ENCODE assay signal across 1 cellular context in the genomic region with DNA sequence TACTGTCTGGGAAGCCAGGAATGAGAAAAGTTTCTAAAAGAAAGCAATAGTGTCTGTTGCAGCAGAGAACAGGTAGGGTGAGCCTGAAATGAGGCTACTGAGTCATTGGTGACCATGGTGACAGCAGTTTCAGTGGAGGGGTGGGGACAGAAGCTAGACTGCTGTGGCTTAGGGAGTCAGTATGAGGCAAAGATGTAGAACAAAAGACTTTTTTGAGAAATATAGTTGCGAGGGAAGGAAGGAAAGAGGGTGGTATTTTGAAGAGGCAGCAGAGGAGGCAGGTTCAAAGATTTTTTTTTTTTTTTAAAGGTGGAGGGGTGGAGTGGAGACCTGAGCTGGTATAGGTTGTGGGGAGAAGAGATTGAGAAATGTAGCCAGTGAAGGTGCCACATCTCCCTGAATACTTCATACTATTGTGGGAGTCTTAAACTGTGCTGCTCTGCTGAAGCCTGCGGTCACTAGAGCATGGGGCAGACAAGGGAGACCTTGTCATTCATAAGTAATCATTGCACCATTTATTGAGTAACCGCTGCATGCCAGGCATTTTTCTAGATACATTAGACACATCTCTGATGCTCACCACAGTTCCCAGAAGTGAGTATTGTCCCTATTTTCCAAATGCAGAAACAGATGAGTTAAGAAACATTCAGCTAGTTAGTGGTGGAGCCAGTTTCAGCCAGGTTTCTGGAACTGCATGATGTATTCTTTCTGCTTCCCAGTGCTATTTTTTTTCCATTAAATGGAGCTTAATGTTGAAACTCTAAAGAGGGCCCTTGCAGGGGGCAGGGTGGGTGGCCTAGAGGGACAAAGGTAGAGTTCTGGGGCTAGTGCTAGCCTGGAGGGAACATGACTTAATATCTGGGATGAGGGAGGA.
TF ChIP-seq lines count a peak whose summit lies in the region.

No MANE protein-coding gene starts in this region.

TF ChIP-seq in GM12878, 131 proteins besides CTCF, POLR2A, EP300 and RAD21 (continued from another document):
- TF ChIP-seq, protein P1, sequence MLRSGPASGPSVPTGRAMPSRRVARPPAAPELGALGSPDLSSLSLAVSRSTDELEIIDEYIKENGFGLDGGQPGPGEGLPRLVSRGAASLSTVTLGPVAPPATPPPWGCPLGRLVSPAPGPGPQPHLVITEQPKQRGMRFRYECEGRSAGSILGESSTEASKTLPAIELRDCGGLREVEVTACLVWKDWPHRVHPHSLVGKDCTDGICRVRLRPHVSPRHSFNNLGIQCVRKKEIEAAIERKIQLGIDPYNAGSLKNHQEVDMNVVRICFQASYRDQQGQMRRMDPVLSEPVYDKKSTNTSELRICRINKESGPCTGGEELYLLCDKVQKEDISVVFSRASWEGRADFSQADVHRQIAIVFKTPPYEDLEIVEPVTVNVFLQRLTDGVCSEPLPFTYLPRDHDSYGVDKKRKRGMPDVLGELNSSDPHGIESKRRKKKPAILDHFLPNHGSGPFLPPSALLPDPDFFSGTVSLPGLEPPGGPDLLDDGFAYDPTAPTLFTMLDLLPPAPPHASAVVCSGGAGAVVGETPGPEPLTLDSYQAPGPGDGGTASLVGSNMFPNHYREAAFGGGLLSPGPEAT (IDR thresholded peaks at IDR 0.05; ENCODE audit: low read depth): peak; percentile 45; the same call in 1 of the 2 replicates
- peak; percentile 43 for TF ChIP-seq NBN (IDR thresholded peaks at IDR 0.05)
- peak; percentile 70 for TF ChIP-seq ZNF384 (IDR thresholded peaks at IDR 0.05; ENCODE audit: borderline replicate concordance, low read depth, low read length)
- peak; percentile 55; the same call in 1 of the 2 replicates for TF ChIP-seq BMI1 (IDR thresholded peaks at IDR 0.05; ENCODE audit: borderline replicate concordance)
- TF ChIP-seq, protein P2, sequence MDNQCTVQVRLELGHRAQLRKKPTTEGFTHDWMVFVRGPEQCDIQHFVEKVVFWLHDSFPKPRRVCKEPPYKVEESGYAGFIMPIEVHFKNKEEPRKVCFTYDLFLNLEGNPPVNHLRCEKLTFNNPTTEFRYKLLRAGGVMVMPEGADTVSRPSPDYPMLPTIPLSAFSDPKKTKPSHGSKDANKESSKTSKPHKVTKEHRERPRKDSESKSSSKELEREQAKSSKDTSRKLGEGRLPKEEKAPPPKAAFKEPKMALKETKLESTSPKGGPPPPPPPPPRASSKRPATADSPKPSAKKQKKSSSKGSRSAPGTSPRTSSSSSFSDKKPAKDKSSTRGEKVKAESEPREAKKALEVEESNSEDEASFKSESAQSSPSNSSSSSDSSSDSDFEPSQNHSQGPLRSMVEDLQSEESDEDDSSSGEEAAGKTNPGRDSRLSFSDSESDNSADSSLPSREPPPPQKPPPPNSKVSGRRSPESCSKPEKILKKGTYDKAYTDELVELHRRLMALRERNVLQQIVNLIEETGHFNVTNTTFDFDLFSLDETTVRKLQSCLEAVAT (IDR thresholded peaks at IDR 0.05): 0 out of 2 replicates have a peak, but pooled peaks have one; percentile 21
- peak; percentile 81 for TF ChIP-seq RFX5 (IDR thresholded peaks at IDR 0.05; ENCODE audit: low read depth, low read length)
- TF ChIP-seq HDGF (IDR thresholded peaks at IDR 0.05): 0 out of 2 replicates have a peak, but pooled peaks have one; percentile 37
- no peak for TF ChIP-seq POU2F2 (IDR thresholded peaks at IDR 0.05; ENCODE audit: borderline replicate concordance, low read depth, low read length)
TF ChIP-seq in GM12878: peak in this region for 9.
